Comparison of ENCODE assay signal across 13 cellular contexts in the genomic region with DNA sequence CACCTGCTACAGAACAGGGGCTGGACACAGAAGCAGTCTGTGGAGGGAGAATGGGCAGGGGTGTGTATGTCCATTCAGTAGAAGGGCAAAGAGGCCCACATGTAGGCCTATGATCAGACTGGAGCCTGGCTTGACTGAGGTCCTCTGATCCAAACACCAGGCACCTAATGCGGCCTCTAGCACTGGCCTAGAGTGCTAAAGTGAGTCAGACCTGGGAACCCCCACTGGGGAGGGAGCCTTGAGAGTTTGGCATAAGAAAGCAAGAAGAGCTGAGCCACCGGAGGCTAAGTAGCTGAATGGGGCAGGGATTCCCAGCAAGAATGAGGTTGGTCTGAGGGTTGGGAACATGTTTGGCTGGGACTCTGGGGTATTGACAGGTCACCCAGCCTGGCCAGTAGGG. TPM values are rescaled to one million over a fixed set of nuclear protein-coding genes. Genes with fewer than 3 reads are reported as not detected.
"Had no signal": no experiment of that assay in that cellular context is flagged by ENCODE, and none has a peak within 500 bp of the region (broad histone marks: within the 10 kb centered on the region; RNA-seq: fewer than 3 reads in every experiment).

No MANE protein-coding gene starts in this region.

RNA-seq across cellular contexts. Expression of gene GSTT2B, which starts 9.6 kb away (rescaled TPM):
- total RNA-seq: activated CD8-positive, alpha-beta memory T cell treated with anti-CD3 and anti-CD28 coated beads for 36 hours; activated naive CD8-positive, alpha-beta T cell treated with anti-CD3 and anti-CD28 coated beads for 36 hours; activated T-cell treated with anti-CD3 and anti-CD28 coated beads, Interleukin-2, amount 50 U/mL, for 4 hours; naive thymus-derived CD8-positive, alpha-beta T cell had no signal
- polyA plus RNA-seq: naive thymus-derived CD8-positive, alpha-beta T cell had no signal

RNA-seq across cellular contexts. Expression of gene DDTL, which starts 15.3 kb away (rescaled TPM):
- total RNA-seq: activated CD8-positive, alpha-beta memory T cell treated with anti-CD3 and anti-CD28 coated beads for 36 hours; activated naive CD8-positive, alpha-beta T cell treated with anti-CD3 and anti-CD28 coated beads for 36 hours; mesothelial cell of epicardium; naive thymus-derived CD8-positive, alpha-beta T cell had no signal

RNA-seq across cellular contexts. Expression of gene GSTT2, which starts 28.6 kb away (rescaled TPM):
- total RNA-seq: activated CD8-positive, alpha-beta memory T cell treated with anti-CD3 and anti-CD28 coated beads for 36 hours; activated naive CD8-positive, alpha-beta T cell treated with anti-CD3 and anti-CD28 coated beads for 36 hours; activated T-cell treated with anti-CD3 and anti-CD28 coated beads, Interleukin-2, amount 50 U/mL, for 4 hours; naive thymus-derived CD8-positive, alpha-beta T cell; uterus had no signal
- polyA plus RNA-seq: naive thymus-derived CD8-positive, alpha-beta T cell had no signal

RNA-seq across cellular contexts. Expression of gene GSTT4, which starts 53.9 kb away (rescaled TPM):
- total RNA-seq: activated CD8-positive, alpha-beta memory T cell treated with anti-CD3 and anti-CD28 coated beads for 36 hours; activated naive CD8-positive, alpha-beta T cell treated with anti-CD3 and anti-CD28 coated beads for 36 hours; activated T-cell treated with anti-CD3 and anti-CD28 coated beads, Interleukin-2, amount 50 U/mL, for 4 hours; heart left ventricle; kidney; lower lobe of right lung; mesothelial cell of epicardium; naive thymus-derived CD8-positive, alpha-beta T cell; pancreas; pulmonary artery endothelial cell; suprapubic skin; tibial nerve; uterus had no signal
- polyA plus RNA-seq: heart left ventricle; naive thymus-derived CD8-positive, alpha-beta T cell; pancreas had no signal
